ENCODE assay signal across 8 cellular contexts in the genomic region with DNA sequence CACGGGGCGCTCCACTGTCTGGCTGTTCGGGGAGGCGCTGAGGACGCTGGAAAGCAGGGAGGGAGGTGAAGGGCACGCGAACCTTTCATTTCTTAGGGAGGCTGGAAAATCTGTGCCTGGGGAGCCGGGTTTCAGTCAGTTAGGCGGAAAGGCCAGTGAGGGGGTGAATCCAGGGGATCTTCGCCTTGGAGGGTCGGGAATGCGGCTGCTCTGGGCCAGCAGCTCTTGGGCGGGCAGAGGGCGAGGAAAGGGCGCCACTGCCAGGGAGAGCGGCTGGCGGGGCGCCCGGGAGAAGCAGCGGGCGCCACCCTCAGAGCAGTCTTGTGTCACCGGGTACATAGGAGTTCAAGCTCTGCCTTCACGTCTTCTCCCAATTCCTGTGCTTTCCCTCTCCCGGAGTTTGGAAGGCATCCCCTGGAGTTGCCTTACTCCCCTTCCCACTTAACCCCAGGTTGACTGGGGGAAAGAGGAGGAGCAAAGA. TPM values are rescaled to one million over a fixed set of nuclear protein-coding genes. Genes with fewer than 3 reads are reported as not detected.
A peak's percentile ranks its signal among the peaks of the same experiment; 100 is the strongest.
DNase-seq lines count a peak whose midpoint lies in the region; ATAC-seq and TF ChIP-seq lines count a peak whose summit lies in the region.

No MANE protein-coding gene starts in this region.

- H3K4me3 ChIP-seq in AG10803 (ENCODE audit: low read length) (peak overlapping the region; percentile 78), brain microvascular endothelial cell (ENCODE audit: low read depth, low read length) (peak overlapping the region; percentile 38), kidney epithelial cell (ENCODE audit: low read depth, low read length) (peak overlapping the region; percentile 40)

- H3K27me3 ChIP-seq in brain microvascular endothelial cell (replicated peaks) (peaks cover 36% of the 10 kb centered on the region), kidney epithelial cell (ENCODE audit: control insufficient read depth, insufficient read depth, low read length) (peaks cover 19% of the 10 kb centered on the region)

- TF ChIP-seq CTCF in AG10803 (conservative IDR thresholded peaks at IDR 0.05; ENCODE audit: low read length) (no peak), brain microvascular endothelial cell (IDR thresholded peaks at IDR 0.05; ENCODE audit: low read depth, low read length, missing control alignments) (no peak), kidney epithelial cell (IDR thresholded peaks at IDR 0.05; ENCODE audit: insufficient read depth, low read length, poor library complexity, severe bottlenecking) (no peak)

- H3K36me3 ChIP-seq in brain microvascular endothelial cell (replicated peaks) = no peaks in the 10 kb centered on the region
- no peaks in the 10 kb centered on the region for H3K36me3 ChIP-seq in kidney epithelial cell (ENCODE audit: control insufficient read depth, insufficient read depth, low read length)

- in situ Hi-C loops in brain microvascular endothelial cell (cut with HindIII; ENCODE audit: low pct_ligation_motif_present, low sequenced_read_pairs) = loop anchor here (25.0 kb wide), 1 partner anchor 1327 kb away; no protein-coding TSS in a partner anchor

- peak; percentile 42 for DNase-seq in AG10803 (ENCODE audit: low read depth)
- DNase-seq in HT-29 (ENCODE audit: low spot score) = peak; percentile 34
- DNase-seq in brain microvascular endothelial cell = no peak
- DNase-seq in kidney epithelial cell (ENCODE audit: low read depth) = no peak
- peak in 29 of 49 donors; percentile 8 to 52 (median 27) for DNase-seq in substantia nigra (lab: John Stamatoyannopoulos, UW)

- no peak overlapping the region for H3K27ac ChIP-seq in brain microvascular endothelial cell
- H3K27ac ChIP-seq in substantia nigra (ENCODE audit: low read depth, low read length, poor library complexity, severe bottlenecking) = peak overlapping the region; percentile 12

- ATAC-seq in GM21528 (IDR thresholded peaks at IDR 0.05; ENCODE audit: low FRiP score, unreplicated experiment) = no peak
- ATAC-seq in HG03095 (IDR thresholded peaks at IDR 0.05; ENCODE audit: unreplicated experiment) = no peak
- ATAC-seq in activated CD4-positive, CD25-positive, alpha-beta regulatory T cell treated with anti-CD3 and anti-CD28 coated beads, Interleukin-2, amount 50 U/mL, for 24 hours = no peak

RNA-seq across cellular contexts. Expression of a gene that starts 1.4 kb away (rescaled TPM):
- 0.10 TPM in 1 of 2 replicates, not detected in the other for total RNA-seq in HT-29 (2014; rRNA removed; shearing (Covaris generic))
- 0.27 and 0.29 TPM in 2 replicates for total RNA-seq in kidney epithelial cell

Comparison
In these comparisons a context has a peak if more than half of its experiments do, and no peak if none do; other contexts are left out.
1. DNase-seq: peak in AG10803 (single experiment), HT-29 (single experiment) and substantia nigra (29 of 49); none in brain microvascular endothelial cell (single experiment) and kidney epithelial cell (single experiment).
2. Peak in every context shown above with its lines, with median percentiles within 50 percentile points of each other: H3K4me3 ChIP-seq.